ENCODE assay signal across 7 cellular contexts in the genomic region with DNA sequence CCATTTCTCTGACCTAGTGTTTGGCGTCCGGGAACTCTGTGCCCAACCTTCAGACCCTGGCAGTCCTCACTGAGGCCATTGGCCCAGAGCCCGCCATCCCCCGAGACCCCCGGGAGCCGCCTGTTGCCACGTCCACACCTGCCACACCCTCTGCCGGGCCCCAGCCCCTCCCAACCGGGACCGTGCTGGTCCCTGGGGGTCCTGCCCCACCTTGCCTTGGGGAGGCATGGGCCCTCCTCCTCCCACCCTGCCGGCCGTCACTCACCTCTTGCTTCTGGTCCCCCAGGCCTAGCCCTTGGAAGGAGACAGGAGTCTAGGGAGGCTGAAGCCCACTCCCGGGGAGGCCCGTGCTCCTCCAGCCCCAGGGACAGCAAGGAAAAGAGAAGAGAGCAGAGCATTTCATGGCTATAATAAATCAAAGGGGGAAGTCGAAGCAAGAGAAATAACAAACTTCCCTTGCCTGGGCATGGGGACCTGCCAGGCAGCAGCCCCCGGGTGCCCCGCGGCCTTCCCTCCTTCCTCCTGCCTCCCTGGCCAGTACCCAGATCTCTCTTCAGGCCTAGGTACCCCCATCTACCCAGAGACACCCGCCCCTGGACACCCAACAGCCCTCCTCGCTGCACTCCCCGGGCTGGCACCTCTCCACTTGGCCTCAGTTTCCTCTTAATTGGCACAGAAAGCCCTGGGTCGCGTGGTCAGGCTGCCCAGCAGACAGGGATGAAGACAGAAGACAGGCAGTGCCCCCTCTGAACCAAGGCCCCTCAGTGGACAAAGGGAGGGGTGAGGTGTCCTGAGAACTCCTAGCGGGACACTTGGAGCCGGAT. TPM values are rescaled to one million over a fixed set of nuclear protein-coding genes. Genes with fewer than 3 reads are reported as not detected.
DNase-seq lines count a peak whose midpoint lies in the region; ATAC-seq and TF ChIP-seq lines count a peak whose summit lies in the region.
"Had no signal": no experiment of that assay in that cellular context is flagged by ENCODE, and none has a peak within 500 bp of the region (broad histone marks: within the 10 kb centered on the region; RNA-seq: fewer than 3 reads in every experiment).

No MANE protein-coding gene starts in this region.

- H3K36me3 Mint-ChIP-seq in immature natural killer cell: no peaks in the 10 kb centered on the region

- no peaks in the 10 kb centered on the region for H3K36me3 ChIP-seq in heart left ventricle
- no peaks in the 10 kb centered on the region for H3K36me3 ChIP-seq in uterus

- H3K4me1 ChIP-seq in heart left ventricle (peaks cover 2 to 65% (median 19%) of the 10 kb centered on the region in 12 donors), uterus (no peaks in the 10 kb centered on the region)

- no peak for ATAC-seq in heart left ventricle
- no peak for ATAC-seq in GM19463 (IDR thresholded peaks at IDR 0.05; ENCODE audit: unreplicated experiment)

- peak overlapping the region; percentile 70 to 97 (median 88) for H3K27ac ChIP-seq in heart left ventricle
- peak overlapping the region; percentile 76 to 85 for H3K27ac ChIP-seq in uterus

- H3K27me3 ChIP-seq in heart left ventricle (no peaks in the 10 kb centered on the region), uterus (no peaks in the 10 kb centered on the region)

- no peaks in the 10 kb centered on the region for H3K9me3 ChIP-seq in heart left ventricle
- no peaks in the 10 kb centered on the region for H3K9me3 ChIP-seq in uterus

- peak overlapping the region; percentile 88 to 95 (median 92) for H3K27ac Mint-ChIP-seq in immature natural killer cell

- peak in 1 of 5 donors; percentile 36 for DNase-seq in heart left ventricle
- DNase-seq in cardiac septum (ENCODE audit: low spot score): no peak
- DNase-seq in immature natural killer cell: no peak
- no peak for DNase-seq in uterus
- DNase-seq in activated effector memory CD4-positive, alpha-beta T cell treated with anti-CD3 and anti-CD28 coated beads, Interleukin-2, amount 50 U/mL, for 16 hours: no peak

- no peak for TF ChIP-seq CTCF in heart left ventricle (IDR thresholded peaks at IDR 0.05)
- no peak for TF ChIP-seq CTCF in uterus (IDR thresholded peaks at IDR 0.05)

- H3K4me3 ChIP-seq in heart left ventricle: peak overlapping the region in 6 of 12 donors; percentile 18 to 51 (median 29)
- H3K4me3 ChIP-seq in uterus: no peak overlapping the region

- WGBS in heart left ventricle, 4 donors: 85 to 94% (median 87%) methylated on average over 15 to 25 of the region's 25 CpGs

- H3K9me3 Mint-ChIP-seq in immature natural killer cell: no peaks in the 10 kb centered on the region

- intact Hi-C loops in heart left ventricle (cut with DNase I): loop anchor here in 1 of 10 donors (10.0 kb wide), 1 partner anchor 449 kb away; a partner anchor contains a TSS
- intact Hi-C loops in cardiac septum (cut with DNase I): no loop called here
- intact Hi-C loops in uterus (cut with DNase I; ENCODE audit: low total_unique reads): no loop called here

- H3K4me1 Mint-ChIP-seq in immature natural killer cell: peaks cover 60 to 64% of the 10 kb centered on the region in 2 donors

- H3K27me3 Mint-ChIP-seq in immature natural killer cell (ENCODE audit: low read depth in 3 of 3): peaks cover 0 to 6% (median 0%) of the 10 kb centered on the region in 3 donors

- H3K4me3 Mint-ChIP-seq in immature natural killer cell: peak overlapping the region; percentile 68 to 80 (median 76)

- TF ChIP-seq POLR2A in heart left ventricle (IDR thresholded peaks at IDR 0.05): no peak
- no peak for TF ChIP-seq POLR2A in uterus (IDR thresholded peaks at IDR 0.05)

RNA-seq across cellular contexts. Expression of a gene that starts 13.0 kb away (rescaled TPM):
- total RNA-seq in heart left ventricle (10 to 100 TPM; 33.5 to 82.8 (median 45.3) TPM), cardiac septum (72.2 TPM), uterus (10 to 100 TPM; 30.9 to 79.2 (median 64.2) TPM)
- polyA plus RNA-seq in heart left ventricle (10 to 100 TPM; 56.5 to 97.3 TPM), immature natural killer cell (10 to 100 TPM; 22.1 to 33.2 (median 27.7) TPM)

RNA-seq across cellular contexts. Expression of a gene that starts 17.1 kb away (rescaled TPM):
- total RNA-seq in heart left ventricle (10 to 100 TPM in 4 of 9 donors, 1 to 10 TPM in 5; 2.8 to 78.9 (median 8.5) TPM), cardiac septum (12.0 TPM), uterus (1 to 10 TPM; 4.9 to 9.7 (median 7.6) TPM)
- polyA plus RNA-seq in heart left ventricle (1 to 10 TPM; 4.3 to 7.7 TPM), immature natural killer cell (1 to 10 TPM in 2 of 3 donors, under 1 TPM in 1; 0.95 to 3.6 (median 2.3) TPM)
- total RNA-seq: H4 had no signal

RNA-seq across cellular contexts. Expression of a gene that starts 30.8 kb away (rescaled TPM):
- 100 to 1,000 TPM; 121 to 215 (median 151) TPM for total RNA-seq in heart left ventricle
- 100 to 1,000 TPM; 195 to 258 TPM for polyA plus RNA-seq in heart left ventricle
- 132 TPM for total RNA-seq in cardiac septum
- 100 to 1,000 TPM; 157 to 207 (median 184) TPM for polyA plus RNA-seq in immature natural killer cell
- 100 to 1,000 TPM in 1 of 4 donors, 10 to 100 TPM in 3; 43.8 to 161 (median 96.2) TPM for total RNA-seq in uterus

RNA-seq across cellular contexts. Expression of a gene that starts 42.9 kb away (rescaled TPM):
- total RNA-seq in heart left ventricle: 1,000 to 10,000 TPM; 1,340 to 3,074 (median 2,074) TPM
- polyA plus RNA-seq in heart left ventricle: 1,000 to 10,000 TPM in 1 of 2 donors, 100 to 1,000 TPM in 1; 425 to 1,204 TPM
- 1,860 TPM for total RNA-seq in cardiac septum
- not detected for polyA plus RNA-seq in immature natural killer cell
- under 1 TPM in 2 of 4 donors, not detected in 2; 0.09 to 0.14 TPM for total RNA-seq in uterus
- total RNA-seq: H4 had no signal

RNA-seq across cellular contexts. Expression of a gene that starts 53.5 kb away (rescaled TPM):
- total RNA-seq in heart left ventricle (1 to 10 TPM; 1.4 to 6.5 (median 3.6) TPM), cardiac septum (3.7 TPM), uterus (under 1 TPM in 1 of 4 donors, not detected in 3; 0.41 TPM)
- polyA plus RNA-seq in heart left ventricle (1 to 10 TPM in 1 of 2 donors, under 1 TPM in 1; 0.43 to 2.2 TPM), immature natural killer cell (not detected)
- total RNA-seq: H4 had no signal
